ENCODE assay signal across 19 cellular contexts in genomic region chr2:11877764-11878163, GRCh38.
A peak's percentile ranks its signal among the peaks of the same experiment; 100 is the strongest.
DNase-seq lines count a peak whose midpoint lies in the region; ATAC-seq and TF ChIP-seq lines count a peak whose summit lies in the region.
"Had no signal": no experiment of that assay in that cellular context is flagged by ENCODE, and none has a peak within 500 bp of the region (broad histone marks: within the 10 kb centered on the region; RNA-seq: fewer than 3 reads in every experiment).

No MANE protein-coding gene starts in this region.

- H2BK15ac ChIP-seq in IMR-90 (ENCODE audit: low read depth, low read length): no peak overlapping the region

- no peak for TF ChIP-seq EP300 in gastroesophageal sphincter (IDR thresholded peaks at IDR 0.05)

- H2BK120ac ChIP-seq in IMR-90 (ENCODE audit: low read depth, low read length): no peak overlapping the region

- H3K36me3 ChIP-seq in IMR-90 (ENCODE audit: control insufficient read depth, insufficient read depth, low read length) (no peaks in the 10 kb centered on the region), gastroesophageal sphincter (no peaks in the 10 kb centered on the region)
- H3K36me3 ChIP-seq: BLaER1 treated with 17β-estradiol and CSF1 and Interleukin-3, amounts not matched to agents 10 nM and 100 nM had no signal

- H3K14ac ChIP-seq in IMR-90 (replicated peaks; ENCODE audit: low read depth, low read length): no peak overlapping the region

- in situ Hi-C loops in IMR-90 (cut with MboI; ENCODE audit: low sequenced_read_pairs): no loop called here

- H4K91ac ChIP-seq in IMR-90 (ENCODE audit: insufficient read depth, low read depth, low read length): no peak overlapping the region

- CTCF ChIA-PET in IMR-90 (lab: Yijun Ruan, JAX) (no interaction called here), GM10248 (lab: Yijun Ruan, JAX) (interaction anchor here (1.1 kb wide), 1 partner anchor 23 kb away, joined by 3 read pairs; no protein-coding TSS in a partner anchor)

- H3K9ac ChIP-seq in IMR-90 (ENCODE audit: low read depth, low read length): no peak overlapping the region
- H3K9ac ChIP-seq: BLaER1 treated with 17β-estradiol and CSF1 and Interleukin-3, amounts not matched to agents 10 nM and 100 nM; GM23248 had no signal

- ATAC-seq in IMR-90 (ENCODE audit: low read depth) (no peak), gastroesophageal sphincter (no peak), HG03175 (IDR thresholded peaks at IDR 0.05; ENCODE audit: unreplicated experiment) (no peak)
- ATAC-seq: CD8-positive, alpha-beta T cell; GM12878; HCT116 had no signal

- H4K8ac ChIP-seq in IMR-90 (ENCODE audit: low read depth in 2 of 2, low read length in 2 of 2): no peak overlapping the region

- intact Hi-C loops in IMR-90 (cut with micrococcal nuclease): no loop called here

- peaks cover 17% of the 10 kb centered on the region for H3K27me3 ChIP-seq in IMR-90 (ENCODE audit: control insufficient read depth, insufficient read depth, low read length)
- no peaks in the 10 kb centered on the region for H3K27me3 ChIP-seq in gastroesophageal sphincter
- H3K27me3 ChIP-seq: BLaER1 treated with 17β-estradiol and CSF1 and Interleukin-3, amounts not matched to agents 10 nM and 100 nM had no signal

- no peak overlapping the region for H2BK20ac ChIP-seq in IMR-90 (ENCODE audit: low read depth, low read length)

- H3K9me3 ChIP-seq in IMR-90 (ENCODE audit: control insufficient read depth, insufficient read depth, low read length) (no peaks in the 10 kb centered on the region), gastroesophageal sphincter (no peaks in the 10 kb centered on the region)

- TF ChIP-seq POLR2A in IMR-90 (IDR thresholded peaks at IDR 0.05; ENCODE audit: low read depth, low read length): no peak
- TF ChIP-seq POLR2A in gastroesophageal sphincter (IDR thresholded peaks at IDR 0.05): no peak

- H3K4me1 ChIP-seq in IMR-90 (ENCODE audit: control insufficient read depth, insufficient read depth, low read length) (peaks cover 4% of the 10 kb centered on the region; the same call in 1 of the 2 replicates), gastroesophageal sphincter (peaks cover 0 to 5% (median 0%) of the 10 kb centered on the region in 3 donors)

- H3K27ac Mint-ChIP-seq in osteocyte (ENCODE audit: unreplicated experiment): no peak overlapping the region
- H3K27ac Mint-ChIP-seq: B cell; CD8-positive, alpha-beta T cell; HFFc6 had no signal

- no peak overlapping the region for H3K4me2 ChIP-seq in IMR-90 (ENCODE audit: low read depth, low read length)

- H3K18ac ChIP-seq in IMR-90 (ENCODE audit: low read depth, low read length): no peak overlapping the region

- no peaks in the 10 kb centered on the region for H3K9me1 ChIP-seq in IMR-90 (ENCODE audit: insufficient read depth, low read length)

- no peak overlapping the region for H2BK5ac ChIP-seq in IMR-90 (ENCODE audit: low read depth, low read length, poor library complexity, severe bottlenecking)

- no peaks in the 10 kb centered on the region for H4K20me1 ChIP-seq in IMR-90 (ENCODE audit: insufficient read depth, low read length)
- H4K20me1 ChIP-seq: BLaER1 treated with 17β-estradiol and CSF1 and Interleukin-3, amounts not matched to agents 10 nM and 100 nM had no signal

- H3K4me1 Mint-ChIP-seq in osteocyte (ENCODE audit: unreplicated experiment): no peaks in the 10 kb centered on the region

- H3K36me3 Mint-ChIP-seq in osteocyte (ENCODE audit: unreplicated experiment): no peaks in the 10 kb centered on the region
- H3K36me3 Mint-ChIP-seq: CD8-positive, alpha-beta T cell had no signal

- no peak overlapping the region for H4K5ac ChIP-seq in IMR-90 (ENCODE audit: low read depth, low read length)

- no peak overlapping the region for H3K56ac ChIP-seq in IMR-90 (ENCODE audit: extremely low read depth, insufficient read depth, low read length)

- dilution Hi-C loops in IMR-90 (cut with HindIII; ENCODE audit: low sequenced_read_pairs, unreplicated experiment): no loop called here

- WGBS in IMR-90 (ENCODE audit: extremely low coverage in 2 of 2, insufficient read length in 1 of 2), 2 experiments: no CpG with 5 or more reads among the region's 3 CpGs
- 89% methylated on average over 3 of the region's 3 CpGs; no CpG with 5 or more reads in 1 of the 2 donors for WGBS in gastroesophageal sphincter (ENCODE audit: low coverage in 1 of 2), 2 donors

- TF ChIP-seq CTCF in IMR-90 (conservative IDR thresholded peaks at IDR 0.05; ENCODE audit: low read depth, low read length) (no peak), coronary artery (IDR thresholded peaks at IDR 0.05) (no peak), osteocyte (IDR thresholded peaks at IDR 0.05) (no peak), gastroesophageal sphincter (IDR thresholded peaks at IDR 0.05) (no peak), GM10248 (IDR thresholded peaks at IDR 0.05; ENCODE audit: control extremely low read depth, extremely low read depth, low read depth, missing control alignments) (no peak)

- no peak for TF ChIP-seq RAD21 in IMR-90 (IDR thresholded peaks at IDR 0.05; ENCODE audit: low read length)

- BruUV-seq in IMR-90 (replicated peaks; lab: Mats Ljungman, UMichigan): no TSS peak

- no peaks in the 10 kb centered on the region for H3K9me3 Mint-ChIP-seq in osteocyte (ENCODE audit: unreplicated experiment)
- H3K9me3 Mint-ChIP-seq: CD8-positive, alpha-beta T cell; HFFc6 had no signal

- no peak overlapping the region for H2AK9ac ChIP-seq in IMR-90 (replicated peaks; ENCODE audit: low read depth, low read length, poor library complexity)

- H2AK5ac ChIP-seq in IMR-90 (ENCODE audit: low read depth, low read length): no peak overlapping the region

- no peak overlapping the region for H3K4me3 Mint-ChIP-seq in osteocyte (ENCODE audit: unreplicated experiment)
- H3K4me3 Mint-ChIP-seq: B cell; CD8-positive, alpha-beta T cell; HFFc6 had no signal

- POLR2A ChIA-PET in IMR-90 (lab: Charles Lee; ENCODE audit: unreplicated experiment): no interaction called here
- POLR2A ChIA-PET in GM10248 (lab: Yijun Ruan, JAX): no interaction called here

- no peaks in the 10 kb centered on the region for H3K27me3 Mint-ChIP-seq in osteocyte (ENCODE audit: unreplicated experiment)
- H3K27me3 Mint-ChIP-seq: B cell had no signal

- H3K79me1 ChIP-seq in IMR-90 (ENCODE audit: low read depth in 1 of 2, low read length in 2 of 2): no peaks in the 10 kb centered on the region

- no peak overlapping the region for H3K23ac ChIP-seq in IMR-90 (ENCODE audit: low read depth, low read length)

- H3K4me3 ChIP-seq in IMR-90 (ENCODE audit: insufficient read depth, low read depth, low read length) (no peak overlapping the region), coronary artery (no peak overlapping the region), gastroesophageal sphincter (no peak overlapping the region)
- H3K4me3 ChIP-seq: BLaER1 treated with 17β-estradiol and CSF1 and Interleukin-3, amounts not matched to agents 10 nM and 100 nM; GM12878; GM23248 had no signal

- no peak overlapping the region for H3K27ac ChIP-seq in IMR-90 (ENCODE audit: insufficient read depth, low read length)
- no peak overlapping the region for H3K27ac ChIP-seq in coronary artery
- no peak overlapping the region for H3K27ac ChIP-seq in gastroesophageal sphincter
- H3K27ac ChIP-seq: BLaER1 treated with 17β-estradiol and CSF1 and Interleukin-3, amounts not matched to agents 10 nM and 100 nM; GM23248 had no signal

- DNase-seq in activated CD8-positive, alpha-beta memory T cell treated with anti-CD3 and anti-CD28 coated beads for 24 hours: peak; percentile 37
- DNase-seq in activated CD8-positive, alpha-beta memory T cell treated with anti-CD3 and anti-CD28 coated beads, Interleukin-2, amount 50 U/mL, for 4 hours: no peak
- no peak for DNase-seq in IMR-90
- peak; percentile 21 for DNase-seq in coronary artery (ENCODE audit: low spot score)
- peak; percentile 64 for DNase-seq in osteocyte (ENCODE audit: extremely low spot score, unreplicated experiment)
- DNase-seq in GM10248 (ENCODE audit: extremely low spot score): no peak
- DNase-seq: 8988T, Calu3, DMS79 treated with DMSO at 0.1 percent for 48 hours, GF-D8, GM23248, HFFc6 had no signal

- H3K4ac ChIP-seq in IMR-90 (ENCODE audit: low read depth, low read length): no peak overlapping the region

- no peak overlapping the region for H2AFZ ChIP-seq in IMR-90 (replicated peaks; ENCODE audit: low read length, poor library complexity)
- H2AFZ ChIP-seq: GM23248 had no signal

TF ChIP-seq in IMR-90, 13 proteins besides CTCF, POLR2A, EP300 and RAD21:
- TF ChIP-seq MAFK (IDR thresholded peaks at IDR 0.05; ENCODE audit: low read depth, low read length): peak; percentile 51; the same call in 1 of the 2 replicates
- no peak for TF ChIP-seq NFE2L2 (IDR thresholded peaks at IDR 0.05; ENCODE audit: low read depth, low read length)

Comparison
In these comparisons a context has a peak if more than half of its experiments do, and no peak if none do; other contexts are left out.
1. DNase-seq: peak in activated CD8-positive, alpha-beta memory T cell treated with anti-CD3 and anti-CD28 coated beads for 24 hours (single experiment), coronary artery (single experiment) and osteocyte (single experiment); none in activated CD8-positive, alpha-beta memory T cell treated with anti-CD3 and anti-CD28 coated beads, Interleukin-2, amount 50 U/mL, for 4 hours (single experiment), IMR-90 (single experiment) and GM10248 (single experiment).